8 cellular contexts compared by ENCODE assay signal in genomic region chr2:207166039-207166348, GRCh38. TPM values are rescaled to one million over a fixed set of nuclear protein-coding genes. Genes with fewer than 3 reads are reported as not detected.
DNase-seq lines count a peak whose midpoint lies in the region; ATAC-seq and TF ChIP-seq lines count a peak whose summit lies in the region.

No MANE protein-coding gene starts in this region.

- intact Hi-C loops in esophagus squamous epithelium (cut with DNase I): loop anchor here (10.0 kb wide), 1 partner anchor 299 kb away; no protein-coding TSS in a partner anchor

- H3K4me1 ChIP-seq in Peyer's patch (peaks cover 0 to 6% (median 2%) of the 10 kb centered on the region in 4 donors), esophagus squamous epithelium (peaks cover 8 to 46% (median 14%) of the 10 kb centered on the region in 3 donors), muscle layer of colon (ENCODE audit: insufficient read depth, low read length) (peaks cover 34% of the 10 kb centered on the region)

- H3K36me3 ChIP-seq in Peyer's patch (no peaks in the 10 kb centered on the region), esophagus squamous epithelium (no peaks in the 10 kb centered on the region), muscle layer of colon (ENCODE audit: insufficient read depth, low read length) (no peaks in the 10 kb centered on the region)

- H3K9me3 ChIP-seq in Peyer's patch: no peaks in the 10 kb centered on the region
- no peaks in the 10 kb centered on the region for H3K9me3 ChIP-seq in esophagus squamous epithelium
- no peaks in the 10 kb centered on the region for H3K9me3 ChIP-seq in muscle layer of colon (ENCODE audit: low read length)

- TF ChIP-seq CTCF in Peyer's patch (IDR thresholded peaks at IDR 0.05): no peak
- TF ChIP-seq CTCF in esophagus squamous epithelium (IDR thresholded peaks at IDR 0.05): no peak

- H3K4me3 ChIP-seq in Jurkat, Clone E6-1 (ENCODE audit: low read length): peak overlapping the region; percentile 69
- peak overlapping the region; percentile 65 to 84 (median 78) for H3K4me3 ChIP-seq in Peyer's patch
- peak overlapping the region; percentile 68 to 91 (median 76) for H3K4me3 ChIP-seq in esophagus squamous epithelium
- H3K4me3 ChIP-seq in muscle layer of colon (ENCODE audit: low read depth in 1 of 2, low read length in 2 of 2): peak overlapping the region; percentile 78 to 88

- no CpG with 5 or more reads among the region's 20 CpGs for WGBS in esophagus squamous epithelium, 2 donors

- H3K27me3 ChIP-seq in Peyer's patch (no peaks in the 10 kb centered on the region), esophagus squamous epithelium (no peaks in the 10 kb centered on the region), muscle layer of colon (ENCODE audit: control insufficient read depth in 1 of 2, insufficient read depth in 2 of 2, low read length in 2 of 2) (no peaks in the 10 kb centered on the region)

- TF ChIP-seq POLR2A in Peyer's patch (IDR thresholded peaks at IDR 0.05): peak in 1 of 2 donors; percentile 52
- TF ChIP-seq POLR2A in esophagus squamous epithelium (IDR thresholded peaks at IDR 0.05): no peak

- DNase-seq in DMS 273 treated with DMSO at 0.1 percent for 48 hours (lab: John Stamatoyannopoulos, UW): peak; percentile 96
- peak; percentile 97 for DNase-seq in Jurkat, Clone E6-1 (ENCODE audit: low read depth, low spot score)
- peak; percentile 96 to 99 (median 97) for DNase-seq in Peyer's patch
- peak; percentile 83 to 85 for DNase-seq in activated T-helper 1 cell treated with anti-CD3 and anti-CD28 coated beads, Interleukin-2, amount 50 U/mL, for 16 hours (ENCODE audit: low read depth in 1 of 2, low spot score in 1 of 2)
- peak; percentile 94 for DNase-seq in esophagus squamous epithelium (lab: John Stamatoyannopoulos, UW)
- DNase-seq in stimulated activated CD8-positive, alpha-beta memory T cell treated with anti-CD3 and anti-CD28 coated beads, Interleukin-4, amount 100 ng/mL, for 48 hours: peak; percentile 96

- peak; percentile 95 for ATAC-seq in GM21723 (IDR thresholded peaks at IDR 0.05; ENCODE audit: unreplicated experiment)

- H3K27ac ChIP-seq in Peyer's patch (peak overlapping the region; percentile 99 to 100 (median 99)), esophagus squamous epithelium (peak overlapping the region; percentile 93 to 100 (median 100)), muscle layer of colon (ENCODE audit: low read depth, low read length) (peak overlapping the region; percentile 97)

- H3K9ac ChIP-seq in muscle layer of colon (ENCODE audit: low read length): no peak overlapping the region

RNA-seq across cellular contexts. Expression of gene KLF7, which starts 0.2 kb away (rescaled TPM):
- 15.4 TPM for polyA plus RNA-seq in Jurkat, Clone E6-1 (2012; ENCODE audit: insufficient read depth, insufficient read length)
- 10 to 100 TPM; 22.5 to 63.5 (median 37.1) TPM for total RNA-seq in Peyer's patch
- 10 to 100 TPM in 3 of 4 donors, 1 to 10 TPM in 1; 6.5 to 24.8 (median 15.2) TPM for total RNA-seq in esophagus squamous epithelium

Comparison
In these comparisons a context has a peak if more than half of its experiments do, and no peak if none do; other contexts are left out.
1. Peak in every context shown above with its lines: DNase-seq, ATAC-seq, H3K4me3 ChIP-seq and H3K27ac ChIP-seq.